In genomic region chr5:176629853-176630680, GRCh38 we compare ENCODE assay signal across 1 cellular context.
TF ChIP-seq lines count a peak whose summit lies in the region.

Gene EIF4E1B, plus strand, starts transcription at chr5:176630675. Its CDS starts 12,113 bp downstream, at chr5:176642788.
Gene SNCB, minus strand, starts transcription at chr5:176630534. Its CDS starts 880 bp downstream, at chr5:176629654.

TF ChIP-seq in HepG2, 621 proteins besides CTCF, POLR2A, EP300 and RAD21 (continued from another document):
- peak; percentile 16; the same call in 1 of the 2 replicates for TF ChIP-seq GABPB1 (CRISPR knock-in tag; IDR thresholded peaks at IDR 0.05)
- TF ChIP-seq, protein P1, sequence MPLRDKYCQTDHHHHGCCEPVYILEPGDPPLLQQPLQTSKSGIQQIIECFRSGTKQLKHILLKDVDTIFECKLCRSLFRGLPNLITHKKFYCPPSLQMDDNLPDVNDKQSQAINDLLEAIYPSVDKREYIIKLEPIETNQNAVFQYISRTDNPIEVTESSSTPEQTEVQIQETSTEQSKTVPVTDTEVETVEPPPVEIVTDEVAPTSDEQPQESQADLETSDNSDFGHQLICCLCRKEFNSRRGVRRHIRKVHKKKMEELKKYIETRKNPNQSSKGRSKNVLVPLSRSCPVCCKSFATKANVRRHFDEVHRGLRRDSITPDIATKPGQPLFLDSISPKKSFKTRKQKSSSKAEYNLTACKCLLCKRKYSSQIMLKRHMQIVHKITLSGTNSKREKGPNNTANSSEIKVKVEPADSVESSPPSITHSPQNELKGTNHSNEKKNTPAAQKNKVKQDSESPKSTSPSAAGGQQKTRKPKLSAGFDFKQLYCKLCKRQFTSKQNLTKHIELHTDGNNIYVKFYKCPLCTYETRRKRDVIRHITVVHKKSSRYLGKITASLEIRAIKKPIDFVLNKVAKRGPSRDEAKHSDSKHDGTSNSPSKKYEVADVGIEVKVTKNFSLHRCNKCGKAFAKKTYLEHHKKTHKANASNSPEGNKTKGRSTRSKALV (CRISPR knock-in tag; IDR thresholded peaks at IDR 0.05), result peak; percentile 72
- TF ChIP-seq, protein P2, sequence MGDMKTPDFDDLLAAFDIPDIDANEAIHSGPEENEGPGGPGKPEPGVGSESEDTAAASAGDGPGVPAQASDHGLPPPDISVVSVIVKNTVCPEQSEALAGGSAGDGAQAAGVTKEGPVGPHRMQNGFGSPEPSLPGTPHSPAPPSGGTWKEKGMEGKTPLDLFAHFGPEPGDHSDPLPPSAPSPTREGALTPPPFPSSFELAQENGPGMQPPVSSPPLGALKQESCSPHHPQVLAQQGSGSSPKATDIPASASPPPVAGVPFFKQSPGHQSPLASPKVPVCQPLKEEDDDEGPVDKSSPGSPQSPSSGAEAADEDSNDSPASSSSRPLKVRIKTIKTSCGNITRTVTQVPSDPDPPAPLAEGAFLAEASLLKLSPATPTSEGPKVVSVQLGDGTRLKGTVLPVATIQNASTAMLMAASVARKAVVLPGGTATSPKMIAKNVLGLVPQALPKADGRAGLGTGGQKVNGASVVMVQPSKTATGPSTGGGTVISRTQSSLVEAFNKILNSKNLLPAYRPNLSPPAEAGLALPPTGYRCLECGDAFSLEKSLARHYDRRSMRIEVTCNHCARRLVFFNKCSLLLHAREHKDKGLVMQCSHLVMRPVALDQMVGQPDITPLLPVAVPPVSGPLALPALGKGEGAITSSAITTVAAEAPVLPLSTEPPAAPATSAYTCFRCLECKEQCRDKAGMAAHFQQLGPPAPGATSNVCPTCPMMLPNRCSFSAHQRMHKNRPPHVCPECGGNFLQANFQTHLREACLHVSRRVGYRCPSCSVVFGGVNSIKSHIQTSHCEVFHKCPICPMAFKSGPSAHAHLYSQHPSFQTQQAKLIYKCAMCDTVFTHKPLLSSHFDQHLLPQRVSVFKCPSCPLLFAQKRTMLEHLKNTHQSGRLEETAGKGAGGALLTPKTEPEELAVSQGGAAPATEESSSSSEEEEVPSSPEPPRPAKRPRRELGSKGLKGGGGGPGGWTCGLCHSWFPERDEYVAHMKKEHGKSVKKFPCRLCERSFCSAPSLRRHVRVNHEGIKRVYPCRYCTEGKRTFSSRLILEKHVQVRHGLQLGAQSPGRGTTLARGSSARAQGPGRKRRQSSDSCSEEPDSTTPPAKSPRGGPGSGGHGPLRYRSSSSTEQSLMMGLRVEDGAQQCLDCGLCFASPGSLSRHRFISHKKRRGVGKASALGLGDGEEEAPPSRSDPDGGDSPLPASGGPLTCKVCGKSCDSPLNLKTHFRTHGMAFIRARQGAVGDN (CRISPR knock-in tag; IDR thresholded peaks at IDR 0.05), result peak; percentile 54
- TF ChIP-seq HNRNPLL (IDR thresholded peaks at IDR 0.05; ENCODE audit: low read depth, low read length, poor library complexity, severe bottlenecking), result peak; percentile 35
- peak; percentile 57; the same call in 1 of the 2 replicates for TF ChIP-seq BCL6 (CRISPR knock-in tag; IDR thresholded peaks at IDR 0.05)
- TF ChIP-seq UBTF (CRISPR knock-in tag; IDR thresholded peaks at IDR 0.05), result peak; percentile 64; the same call in 1 of the 2 replicates
- peak; percentile 20; the same call in 1 of the 2 replicates for TF ChIP-seq ZNF574 (CRISPR knock-in tag; IDR thresholded peaks at IDR 0.05)
- TF ChIP-seq PATZ1 (CRISPR knock-in tag; IDR thresholded peaks at IDR 0.05), result peak; percentile 62
- TF ChIP-seq PRDM15 (CRISPR knock-in tag; IDR thresholded peaks at IDR 0.05), result peak; percentile 82
- TF ChIP-seq SP5 (CRISPR knock-in tag; IDR thresholded peaks at IDR 0.05; ENCODE audit: borderline replicate concordance, low read depth), result 0 out of 2 replicates have a peak, but pooled peaks have one; percentile 35
- no peak for TF ChIP-seq ONECUT2 (CRISPR knock-in tag; IDR thresholded peaks at IDR 0.05)
- TF ChIP-seq ZSCAN12 (CRISPR knock-in tag; IDR thresholded peaks at IDR 0.05), result no peak
- TF ChIP-seq ZFY (CRISPR knock-in tag; IDR thresholded peaks at IDR 0.05), result peak; percentile 23; the same call in 1 of the 2 replicates
- no peak for TF ChIP-seq MTA1 (CRISPR knock-in tag; IDR thresholded peaks at IDR 0.05; ENCODE audit: borderline replicate concordance)
- no peak for TF ChIP-seq ZBTB38 (CRISPR knock-in tag; IDR thresholded peaks at IDR 0.05)
- TF ChIP-seq ZFX (CRISPR knock-in tag; IDR thresholded peaks at IDR 0.05; ENCODE audit: low read depth), result peak; percentile 21; the same call in 1 of the 2 replicates
- no peak for TF ChIP-seq CBX1 (IDR thresholded peaks at IDR 0.05; ENCODE audit: low read depth)
- 0 out of 2 replicates have a peak, but pooled peaks have one; percentile 39 for TF ChIP-seq BORCS8-MEF2B (CRISPR knock-in tag; IDR thresholded peaks at IDR 0.05)
- peak; percentile 42; the same call in 1 of the 2 replicates for TF ChIP-seq EZH2 (conservative IDR thresholded peaks at IDR 0.05; ENCODE audit: low read depth, low read length)
